In the genomic region with DNA sequence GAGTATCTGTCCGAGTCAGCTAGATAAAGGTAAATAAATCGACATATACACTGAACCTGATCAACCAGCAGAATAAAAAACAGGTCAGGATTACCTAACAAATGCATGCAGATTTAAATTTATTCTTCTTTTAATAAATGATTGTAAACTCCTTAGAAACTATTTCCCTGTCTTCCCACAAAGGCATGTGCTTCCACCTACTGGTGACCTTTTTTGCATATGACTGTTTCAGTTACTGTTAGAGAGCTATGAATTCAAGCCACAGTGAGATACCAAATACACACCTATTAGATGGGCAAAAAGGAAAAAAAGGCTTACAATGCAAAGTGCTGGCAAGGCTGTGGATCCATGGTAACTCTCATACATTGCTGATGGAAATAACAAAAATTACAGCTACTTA, we compare ENCODE assay signal across 14 cellular contexts.
A peak's percentile ranks its signal among the peaks of the same experiment; 100 is the strongest.
DNase-seq lines count a peak whose midpoint lies in the region; ATAC-seq, FAIRE-seq and TF ChIP-seq lines count a peak whose summit lies in the region.
"Had no signal": no experiment of that assay in that cellular context is flagged by ENCODE, and none has a peak within 500 bp of the region (broad histone marks: within the 10 kb centered on the region; RNA-seq: fewer than 3 reads in every experiment).

No MANE protein-coding gene starts in this region.

- TF ChIP-seq POLR2A in adrenal gland (IDR thresholded peaks at IDR 0.05) = no peak

- H4K8ac ChIP-seq in mesenchymal stem cell (ENCODE audit: low read length) = no peak overlapping the region

- no peak overlapping the region for H3K23ac ChIP-seq in mesenchymal stem cell (ENCODE audit: low read length in 2 of 2)

- no peak overlapping the region for H3K9ac ChIP-seq in mesenchymal stem cell (ENCODE audit: low read length)

- H2AK5ac ChIP-seq in mesenchymal stem cell (ENCODE audit: low read length, severe bottlenecking) = no peak overlapping the region

- no peak for DNase-seq in D721Med (ENCODE audit: insufficient read length, low spot score)
- peak; percentile 46 for DNase-seq in KBM-7
- DNase-seq in adrenal gland = no peak
- peak; percentile 10 for DNase-seq in mesenchymal stem cell
- no peak for DNase-seq in activated CD4-positive, alpha-beta T cell treated with anti-CD3 and anti-CD28 coated beads for 48 hours
- no peak for DNase-seq in ureter (ENCODE audit: low spot score)
- DNase-seq: activated CD8-positive, alpha-beta memory T cell treated with anti-CD3 and anti-CD28 coated beads, Interleukin-2, amount 10 ng/mL, durations not matched to agents 7 days and 5 days; cerebellar nuclear complex; naive thymus-derived CD4-positive, alpha-beta T cell; NCI-H1092 treated with DMSO at 0.1 percent for 48 hours; trophoblast cell had no signal

- H3K4ac ChIP-seq in mesenchymal stem cell (ENCODE audit: low read depth in 1 of 2, low read length in 2 of 2) = no peak overlapping the region

- H2BK5ac ChIP-seq in mesenchymal stem cell (ENCODE audit: low read depth, low read length, poor library complexity, severe bottlenecking) = no peak overlapping the region

- H2BK12ac ChIP-seq in mesenchymal stem cell (ENCODE audit: low read length in 2 of 2) = no peak overlapping the region

- no peak overlapping the region for H2BK120ac ChIP-seq in mesenchymal stem cell (ENCODE audit: low read depth, low read length)

- H2AFZ ChIP-seq in mesenchymal stem cell (ENCODE audit: low read depth, low read length) = no peak overlapping the region

- in situ Hi-C loops in KBM-7 (cut with MboI; ENCODE audit: low pct_unique_long_range_greater_than_20kb, low sequenced_read_pairs) = no loop called here

- FAIRE-seq in D721Med (lab: Jason Lieb, UNC) = peak; percentile 53

- WGBS in adrenal gland, 4 donors = 75 to 86% (median 81%) methylated on average over 2 of the region's 2 CpGs
- no CpG with 5 or more reads among the region's 2 CpGs for WGBS in mesenchymal stem cell

- intact Hi-C loops in adrenal gland (cut with DNase I) = no loop called here

- no peaks in the 10 kb centered on the region for H3K4me1 ChIP-seq in adrenal gland (replicated peaks in 1 of 2)
- H3K4me1 ChIP-seq in mesenchymal stem cell (ENCODE audit: control insufficient read depth, insufficient read depth, low read depth, low read length) = no peaks in the 10 kb centered on the region

- H4K91ac ChIP-seq in mesenchymal stem cell (ENCODE audit: low read length) = no peak overlapping the region

- H3K27ac ChIP-seq in adrenal gland (no peak overlapping the region), mesenchymal stem cell (ENCODE audit: low read length, poor library complexity, severe bottlenecking) (no peak overlapping the region)
- H3K27ac ChIP-seq: HL-60 had no signal

- H3K9me3 ChIP-seq in adrenal gland (replicated peaks in 1 of 3) (no peaks in the 10 kb centered on the region), mesenchymal stem cell (ENCODE audit: control insufficient read depth, low read length) (peaks cover 4% of the 10 kb centered on the region)

- no peak overlapping the region for H3K4me2 ChIP-seq in mesenchymal stem cell (ENCODE audit: low read length, poor library complexity, severe bottlenecking)

- H3K79me1 ChIP-seq in mesenchymal stem cell (replicated peaks; ENCODE audit: low read length, poor library complexity, severe bottlenecking) = no peaks in the 10 kb centered on the region

- no peak for ATAC-seq in activated CD4-positive, CD25-positive, alpha-beta regulatory T cell treated with anti-CD3 and anti-CD28 coated beads, Interleukin-2, amount 50 U/mL, for 24 hours
- ATAC-seq in GM21619 (IDR thresholded peaks at IDR 0.05; ENCODE audit: unreplicated experiment) = no peak
- ATAC-seq: activated CD8-positive, alpha-beta memory T cell treated with anti-CD3 and anti-CD28 coated beads, Interleukin-2, amount 10 ng/mL, durations not matched to agents 7 days and 5 days; naive thymus-derived CD4-positive, alpha-beta T cell had no signal

- H3K18ac ChIP-seq in mesenchymal stem cell (ENCODE audit: low read depth in 1 of 2, low read length in 2 of 2) = no peak overlapping the region

- H3K14ac ChIP-seq in mesenchymal stem cell (ENCODE audit: low read length in 2 of 2) = no peak overlapping the region

- no peak overlapping the region for H2BK15ac ChIP-seq in mesenchymal stem cell (ENCODE audit: low read depth, poor library complexity, severe bottlenecking)

- TF ChIP-seq CTCF in D721Med (IDR thresholded peaks at IDR 0.05; ENCODE audit: insufficient read depth, missing control alignments) (peak; percentile 58), adrenal gland (IDR thresholded peaks at IDR 0.05) (peak in 5 of 6 experiments; percentile 5 to 41 (median 30))

- H3K36me3 ChIP-seq in adrenal gland (replicated peaks in 1 of 2) (no peaks in the 10 kb centered on the region), mesenchymal stem cell (ENCODE audit: control insufficient read depth in 1 of 2, insufficient read depth in 2 of 2, low read depth in 1 of 2, low read length in 2 of 2) (no peaks in the 10 kb centered on the region)

- H3K4me3 ChIP-seq in adrenal gland (no peak overlapping the region), mesenchymal stem cell (ENCODE audit: insufficient read depth in 1 of 2, low read depth in 1 of 2, low read length in 2 of 2) (no peak overlapping the region)

- no peaks in the 10 kb centered on the region for H3K27me3 ChIP-seq in adrenal gland
- no peaks in the 10 kb centered on the region for H3K27me3 ChIP-seq in mesenchymal stem cell (ENCODE audit: control insufficient read depth in 1 of 2, insufficient read depth in 1 of 2, low read length in 2 of 2)

Comparison
In these comparisons a context has a peak if more than half of its experiments do, and no peak if none do; other contexts are left out.
1. DNase-seq: peak in KBM-7 (single experiment) and mesenchymal stem cell (single experiment); none in D721Med (single experiment), adrenal gland (0 of 7), activated CD4-positive, alpha-beta T cell treated with anti-CD3 and anti-CD28 coated beads for 48 hours (single experiment) and ureter (single experiment).